Comparison of ENCODE assay signal across 9 cellular contexts in the genomic region with DNA sequence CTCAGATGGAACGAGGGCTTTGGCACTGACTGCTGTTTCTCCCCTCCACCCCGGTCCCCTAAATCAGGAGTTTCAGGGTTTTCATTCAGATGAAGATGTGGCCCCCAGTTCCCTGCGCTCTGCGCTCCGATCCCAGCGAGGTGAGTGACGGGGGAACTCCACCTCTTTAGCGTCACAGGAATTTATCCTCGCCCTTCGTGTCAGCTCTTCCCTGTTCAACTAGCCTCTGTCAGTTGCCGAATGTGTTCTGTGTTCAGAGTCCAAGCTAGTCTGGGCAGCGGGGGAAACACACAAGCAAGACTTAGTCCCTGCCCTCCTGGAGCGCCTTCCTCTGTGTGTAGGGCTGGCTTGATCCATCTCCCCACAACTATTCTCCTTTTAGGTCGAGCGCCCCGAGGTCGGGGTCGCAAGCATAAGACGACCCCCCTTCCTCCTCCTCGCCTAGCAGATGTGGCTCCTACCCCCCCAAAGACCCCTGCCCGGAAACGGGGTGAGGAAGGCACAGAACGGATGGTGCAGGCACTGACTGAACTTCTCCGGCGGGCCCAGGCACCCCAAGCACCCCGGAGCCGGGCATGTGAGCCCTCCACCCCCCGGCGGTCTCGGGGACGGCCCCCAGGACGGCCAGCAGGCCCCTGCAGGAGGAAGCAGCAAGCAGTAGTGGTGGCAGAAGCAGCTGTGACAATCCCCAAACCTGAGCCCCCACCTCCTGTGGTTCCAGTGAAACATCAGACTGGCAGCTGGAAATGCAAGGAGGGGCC. TPM values are rescaled to one million over a fixed set of nuclear protein-coding genes. Genes with fewer than 3 reads are reported as not detected.
DNase-seq lines count a peak whose midpoint lies in the region; ATAC-seq and TF ChIP-seq lines count a peak whose summit lies in the region.
"Had no signal": no experiment of that assay in that cellular context is flagged by ENCODE, and none has a peak within 500 bp of the region (broad histone marks: within the 10 kb centered on the region; RNA-seq: fewer than 3 reads in every experiment).

No MANE protein-coding gene starts in this region.

- ATAC-seq in GM18867 (IDR thresholded peaks at IDR 0.05; ENCODE audit: unreplicated experiment) (no peak), body of pancreas (no peak), GM21360 (IDR thresholded peaks at IDR 0.05; ENCODE audit: unreplicated experiment) (no peak), GM18870 (IDR thresholded peaks at IDR 0.05; ENCODE audit: unreplicated experiment) (no peak)

- H3K4me1 ChIP-seq in mesendoderm (ENCODE audit: control insufficient read depth, low read depth, low read length) (peaks cover 5% of the 10 kb centered on the region), body of pancreas (peaks cover 34% of the 10 kb centered on the region)

- no peak overlapping the region for H3K18ac ChIP-seq in mesendoderm (ENCODE audit: low read length)

- peaks cover 0 to 2% (median 0%) of the 10 kb centered on the region in 5 experiments for H3K9me3 Mint-ChIP-seq in brain

- no peak overlapping the region for H3K23ac ChIP-seq in mesendoderm (ENCODE audit: low read length)

- H3K27me3 Mint-ChIP-seq in brain = peaks cover 15% of the 10 kb centered on the region

- peaks cover 13% of the 10 kb centered on the region for H3K79me2 ChIP-seq in mesendoderm (ENCODE audit: control insufficient read depth, insufficient read depth, low read length)

- H2AK5ac ChIP-seq in mesendoderm (ENCODE audit: low read length) = no peak overlapping the region

- TF ChIP-seq CTCF in AG04449 (IDR thresholded peaks at IDR 0.05; ENCODE audit: insufficient read depth, low read length, missing control alignments) = no peak
- no peak for TF ChIP-seq CTCF in HFF-Myc (IDR thresholded peaks at IDR 0.05; ENCODE audit: low read depth, low read length, missing control alignments)
- no peak for TF ChIP-seq CTCF in brain (conservative IDR thresholded peaks at IDR 0.05)
- no peak for TF ChIP-seq CTCF in body of pancreas (IDR thresholded peaks at IDR 0.05)

- peak overlapping the region; percentile 88 to 95 (median 91) for H3K4me3 Mint-ChIP-seq in brain

- no peak overlapping the region for H3K4ac ChIP-seq in mesendoderm (ENCODE audit: low read depth, low read length)

- CTCF ChIA-PET in AG04449 (lab: Yijun Ruan, JAX) = interaction anchor here (0.9 to 1.8 kb wide), 7 partner anchors 8 to 212 kb away, joined by 3 to 8 read pairs (median 3); no protein-coding TSS in a partner anchor

- H2BK15ac ChIP-seq in mesendoderm (replicated peaks; ENCODE audit: low read depth) = no peak overlapping the region

- intact Hi-C loops in body of pancreas (cut with DNase I) = loop anchor here (10.0 kb wide), 1 partner anchor 165 kb away; no protein-coding TSS in a partner anchor

- no peak overlapping the region for H4K8ac ChIP-seq in mesendoderm (ENCODE audit: low read depth, low read length)

- H3K4me1 Mint-ChIP-seq in brain = peaks cover 31% of the 10 kb centered on the region

- no peak overlapping the region for H2BK5ac ChIP-seq in mesendoderm (ENCODE audit: low read length)

- H3K9me3 ChIP-seq in body of pancreas = no peaks in the 10 kb centered on the region

- DNase-seq in AG04449 (ENCODE audit: low read depth, low spot score) = no peak
- DNase-seq in HFF-Myc (ENCODE audit: extremely low read depth, low read depth) = no peak
- DNase-seq in mesendoderm = no peak
- no peak for DNase-seq in body of pancreas

- H3K27me3 ChIP-seq in mesendoderm (ENCODE audit: insufficient read depth, low read length, poor library complexity) (no peaks in the 10 kb centered on the region), body of pancreas (no peaks in the 10 kb centered on the region)

- peaks cover 13% of the 10 kb centered on the region for H3K79me1 ChIP-seq in mesendoderm (ENCODE audit: low read length)

- H3K36me3 ChIP-seq in mesendoderm (ENCODE audit: control insufficient read depth, insufficient read depth, low read length) (peaks cover 11% of the 10 kb centered on the region), body of pancreas (replicated peaks in 1 of 2; ENCODE audit: insufficient read depth in 1 of 2, low read depth in 2 of 2) (peaks cover 13 to 18% of the 10 kb centered on the region in 2 donors)

- H3K27ac ChIP-seq in mesendoderm (ENCODE audit: low read depth, low read length) (no peak overlapping the region), body of pancreas (no peak overlapping the region)

- H3K9ac ChIP-seq in mesendoderm (ENCODE audit: low read length) = peak overlapping the region; percentile 95
- H3K9ac ChIP-seq: parathyroid adenoma had no signal

- H3K4me2 ChIP-seq in mesendoderm (ENCODE audit: low read length) = no peak overlapping the region

- no CpG with 5 or more reads among the region's 32 CpGs for WGBS in mesendoderm (ENCODE audit: extremely low coverage, insufficient coverage, low lambda C conversion rate)
- 73 to 77% methylated on average over 21 to 32 of the region's 32 CpGs for WGBS in body of pancreas, 2 donors

- H3K56ac ChIP-seq in mesendoderm (ENCODE audit: low read length) = peak overlapping the region; percentile 97

- TF ChIP-seq POLR2A in body of pancreas (IDR thresholded peaks at IDR 0.05) = no peak

- H3K4me3 ChIP-seq in AG04449 (ENCODE audit: low read depth, low read length) (peak overlapping the region; percentile 87), HFF-Myc (replicated peaks; ENCODE audit: low read depth, low read length) (peak overlapping the region; percentile 83), mesendoderm (ENCODE audit: low read length) (no peak overlapping the region), body of pancreas (no peak overlapping the region)

- H3K36me3 Mint-ChIP-seq in brain = peaks cover 32% of the 10 kb centered on the region

- no peak overlapping the region for H2BK120ac ChIP-seq in mesendoderm (ENCODE audit: low read depth, low read length)

- H3K27ac Mint-ChIP-seq in brain = peak overlapping the region; percentile 78 to 94 (median 87)

- POLR2A ChIA-PET in AG04449 (lab: Yijun Ruan, JAX) = interaction anchor here (1.5 kb wide), 1 partner anchor 21 kb away, joined by 4 read pairs; no protein-coding TSS in a partner anchor

- H4K5ac ChIP-seq in mesendoderm (ENCODE audit: low read length) = no peak overlapping the region

RNA-seq across cellular contexts. Expression of gene KMT2B, which starts 1.8 kb away (rescaled TPM):
- polyA plus RNA-seq in brain (ENCODE audit: insufficient read depth, low read depth, low replicate concordance) = 22.3 TPM
- 13.9 TPM for polyA plus RNA-seq in mesendoderm (2013, experiment 1 of 2)
- 13.0 TPM for polyA plus RNA-seq in mesendoderm (2013, experiment 2 of 2)
- total RNA-seq in body of pancreas = 10 to 100 TPM; 18.7 to 31.6 TPM

RNA-seq across cellular contexts. Expression of gene ZBTB32, which starts 15.2 kb away (rescaled TPM):
- polyA plus RNA-seq in brain (ENCODE audit: insufficient read depth, low read depth, low replicate concordance) = not detected
- polyA plus RNA-seq in mesendoderm (2013, experiment 1 of 2) = 0.01 TPM
- 0.07 TPM for polyA plus RNA-seq in mesendoderm (2013, experiment 2 of 2)
- total RNA-seq in body of pancreas = not detected

RNA-seq across cellular contexts. Expression of gene IGFLR1, which starts 22.7 kb away (rescaled TPM):
- 11.2 TPM for polyA plus RNA-seq in brain (ENCODE audit: insufficient read depth, low read depth, low replicate concordance)
- 6.2 TPM for polyA plus RNA-seq in mesendoderm (2013, experiment 1 of 2)
- 5.7 TPM for polyA plus RNA-seq in mesendoderm (2013, experiment 2 of 2)
- 10 to 100 TPM in 1 of 2 donors, 1 to 10 TPM in 1; 6.0 to 11.2 TPM for total RNA-seq in body of pancreas

RNA-seq across cellular contexts. Expression of gene U2AF1L4, which starts 25.6 kb away (rescaled TPM):
- polyA plus RNA-seq in brain (ENCODE audit: insufficient read depth, low read depth, low replicate concordance) = 20.6 TPM
- 13.7 TPM for polyA plus RNA-seq in mesendoderm (2013, experiment 1 of 2)
- 14.2 TPM for polyA plus RNA-seq in mesendoderm (2013, experiment 2 of 2)
- 10 to 100 TPM; 26.2 to 83.4 TPM for total RNA-seq in body of pancreas

RNA-seq across cellular contexts. Expression of gene PSENEN, which starts 25.9 kb away (rescaled TPM):
- 153 TPM for polyA plus RNA-seq in brain (ENCODE audit: insufficient read depth, low read depth, low replicate concordance)
- polyA plus RNA-seq in mesendoderm (2013, experiment 1 of 2) = 90.9 TPM
- polyA plus RNA-seq in mesendoderm (2013, experiment 2 of 2) = 84.3 TPM
- 10 to 100 TPM; 10.6 to 21.1 TPM for total RNA-seq in body of pancreas

Comparison
In these comparisons a context has a peak if more than half of its experiments do, and no peak if none do; other contexts are left out.
1. H3K4me3 ChIP-seq: peak in AG04449 (single experiment) and HFF-Myc (single experiment); none in mesendoderm (single experiment) and body of pancreas (0 of 2).